In the genomic region with DNA sequence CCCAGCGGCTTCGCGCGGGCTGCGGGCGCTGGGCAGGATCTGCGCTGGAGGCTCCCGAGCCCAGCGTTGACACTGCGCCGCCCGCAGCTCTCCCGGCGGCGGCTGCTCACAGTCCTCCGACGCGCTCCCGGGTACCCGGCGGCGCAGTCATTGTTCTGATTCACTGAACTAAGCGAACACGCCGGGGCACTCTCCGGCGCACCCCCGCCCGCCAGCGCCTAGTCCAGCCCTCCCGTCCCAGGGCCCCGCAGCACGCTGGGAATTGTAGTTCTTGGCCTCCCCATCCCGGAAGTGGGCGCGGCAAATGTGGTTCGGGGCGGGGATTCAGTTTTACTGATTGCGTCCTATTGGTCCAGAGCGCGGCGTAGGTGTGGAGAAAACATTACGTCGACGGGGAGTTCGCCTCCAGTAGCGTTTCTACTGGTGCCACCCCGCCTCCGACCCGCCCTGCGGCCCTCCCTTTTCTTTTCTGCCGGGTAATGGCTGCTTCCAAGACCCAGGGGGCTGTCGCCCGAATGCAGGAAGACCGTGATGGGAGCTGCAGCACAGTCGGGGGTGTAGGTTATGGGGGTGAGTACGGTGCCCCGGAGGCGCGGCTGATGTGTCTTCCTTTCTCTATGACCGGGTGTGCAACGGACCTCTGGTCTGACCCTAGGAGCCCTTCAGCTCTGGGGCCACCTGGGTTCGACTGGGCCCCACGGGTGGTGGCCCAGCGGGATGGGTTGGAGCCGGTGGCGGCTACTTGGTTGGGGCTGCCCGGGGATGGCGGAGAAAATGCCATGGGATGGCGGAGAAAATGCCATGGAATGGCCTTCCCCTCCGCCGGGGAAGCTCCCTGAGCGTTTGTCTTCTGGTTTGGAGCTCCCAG, we compare ENCODE assay signal across 8 cellular contexts. TPM values are rescaled to one million over a fixed set of nuclear protein-coding genes. Genes with fewer than 3 reads are reported as not detected.
DNase-seq lines count a peak whose midpoint lies in the region; ATAC-seq and TF ChIP-seq lines count a peak whose summit lies in the region.

A gene with protein sequence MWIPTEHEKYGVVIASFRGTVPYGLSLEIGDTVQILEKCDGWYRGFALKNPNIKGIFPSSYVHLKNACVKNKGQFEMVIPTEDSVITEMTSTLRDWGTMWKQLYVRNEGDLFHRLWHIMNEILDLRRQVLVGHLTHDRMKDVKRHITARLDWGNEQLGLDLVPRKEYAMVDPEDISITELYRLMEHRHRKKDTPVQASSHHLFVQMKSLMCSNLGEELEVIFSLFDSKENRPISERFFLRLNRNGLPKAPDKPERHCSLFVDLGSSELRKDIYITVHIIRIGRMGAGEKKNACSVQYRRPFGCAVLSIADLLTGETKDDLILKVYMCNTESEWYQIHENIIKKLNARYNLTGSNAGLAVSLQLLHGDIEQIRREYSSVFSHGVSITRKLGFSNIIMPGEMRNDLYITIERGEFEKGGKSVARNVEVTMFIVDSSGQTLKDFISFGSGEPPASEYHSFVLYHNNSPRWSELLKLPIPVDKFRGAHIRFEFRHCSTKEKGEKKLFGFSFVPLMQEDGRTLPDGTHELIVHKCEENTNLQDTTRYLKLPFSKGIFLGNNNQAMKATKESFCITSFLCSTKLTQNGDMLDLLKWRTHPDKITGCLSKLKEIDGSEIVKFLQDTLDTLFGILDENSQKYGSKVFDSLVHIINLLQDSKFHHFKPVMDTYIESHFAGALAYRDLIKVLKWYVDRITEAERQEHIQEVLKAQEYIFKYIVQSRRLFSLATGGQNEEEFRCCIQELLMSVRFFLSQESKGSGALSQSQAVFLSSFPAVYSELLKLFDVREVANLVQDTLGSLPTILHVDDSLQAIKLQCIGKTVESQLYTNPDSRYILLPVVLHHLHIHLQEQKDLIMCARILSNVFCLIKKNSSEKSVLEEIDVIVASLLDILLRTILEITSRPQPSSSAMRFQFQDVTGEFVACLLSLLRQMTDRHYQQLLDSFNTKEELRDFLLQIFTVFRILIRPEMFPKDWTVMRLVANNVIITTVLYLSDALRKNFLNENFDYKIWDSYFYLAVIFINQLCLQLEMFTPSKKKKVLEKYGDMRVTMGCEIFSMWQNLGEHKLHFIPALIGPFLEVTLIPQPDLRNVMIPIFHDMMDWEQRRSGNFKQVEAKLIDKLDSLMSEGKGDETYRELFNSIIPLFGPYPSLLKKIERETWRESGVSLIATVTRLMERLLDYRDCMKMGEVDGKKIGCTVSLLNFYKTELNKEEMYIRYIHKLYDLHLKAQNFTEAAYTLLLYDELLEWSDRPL (N-terminal part only) (minus strand): TSS at position 162 of the 868 bp plus-strand sequence. CDS start 261 bp downstream, outside the sequence.
A gene with protein sequence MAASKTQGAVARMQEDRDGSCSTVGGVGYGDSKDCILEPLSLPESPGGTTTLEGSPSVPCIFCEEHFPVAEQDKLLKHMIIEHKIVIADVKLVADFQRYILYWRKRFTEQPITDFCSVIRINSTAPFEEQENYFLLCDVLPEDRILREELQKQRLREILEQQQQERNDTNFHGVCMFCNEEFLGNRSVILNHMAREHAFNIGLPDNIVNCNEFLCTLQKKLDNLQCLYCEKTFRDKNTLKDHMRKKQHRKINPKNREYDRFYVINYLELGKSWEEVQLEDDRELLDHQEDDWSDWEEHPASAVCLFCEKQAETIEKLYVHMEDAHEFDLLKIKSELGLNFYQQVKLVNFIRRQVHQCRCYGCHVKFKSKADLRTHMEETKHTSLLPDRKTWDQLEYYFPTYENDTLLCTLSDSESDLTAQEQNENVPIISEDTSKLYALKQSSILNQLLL (plus strand): TSS at position 458 of the 868 bp plus-strand sequence. CDS start 22 bp downstream, at position 480.

- no peak for TF ChIP-seq CTCF in GM13976 (IDR thresholded peaks at IDR 0.05; ENCODE audit: borderline replicate concordance, control extremely low read depth, extremely low read depth, insufficient read depth, missing control alignments)
- TF ChIP-seq CTCF in heart left ventricle (IDR thresholded peaks at IDR 0.05): peak in 1 of 12 donors; percentile 16
- TF ChIP-seq CTCF in transverse colon (IDR thresholded peaks at IDR 0.05): no peak

- ATAC-seq in HG02852 (IDR thresholded peaks at IDR 0.05; ENCODE audit: unreplicated experiment): peak; percentile 91
- peak; percentile 96 to 98 (median 96) for ATAC-seq in heart left ventricle

- H3K36me3 ChIP-seq in heart left ventricle: no peaks in the 10 kb centered on the region
- no peaks in the 10 kb centered on the region for H3K36me3 ChIP-seq in transverse colon

- TF ChIP-seq POLR2A in heart left ventricle (IDR thresholded peaks at IDR 0.05): peak; percentile 60 to 98
- TF ChIP-seq POLR2A in transverse colon (IDR thresholded peaks at IDR 0.05): peak; percentile 66

- H3K27ac ChIP-seq in heart left ventricle (peak within 1 kb of the TSS; percentile 72 to 95 (median 90)), transverse colon (peak within 1 kb of the TSS; percentile 86 to 91 (median 88))

- intact Hi-C loops in heart left ventricle (cut with DNase I) (loop anchor here in 8 of 10 donors (5.0 to 10.0 kb wide), 15 partner anchors 72 to 454 kb away; a partner anchor contains a TSS), transverse colon (cut with DNase I; ENCODE audit: low total_unique reads) (no loop called here)

- peak within 1 kb of the TSS; percentile 59 to 98 (median 88) for H3K4me3 ChIP-seq in heart left ventricle
- peak within 1 kb of the TSS; percentile 64 to 94 (median 86) for H3K4me3 ChIP-seq in transverse colon

- 0% methylated on average over 18 to 73 of the region's 73 CpGs for WGBS in heart left ventricle, 4 donors
- 0% methylated on average over 64 of the region's 73 CpGs; no CpG with 5 or more reads in 1 of the 2 donors for WGBS in transverse colon (ENCODE audit: low coverage in 1 of 2), 2 donors

- in situ Hi-C loops in GM13976 (cut with MboI; ENCODE audit: low sequenced_read_pairs, unreplicated experiment) (no loop called here), transverse colon (cut with MboI; ENCODE audit: low pct_ligation_motif_present in 1 of 4, low pct_unique_long_range_greater_than_20kb in 1 of 4, low sequenced_read_pairs in 3 of 4) (loop anchor here in 2 of 4 donors (25.0 kb wide), 2 partner anchors 181 to 256 kb away; a partner anchor contains a TSS)

- H3K9me3 ChIP-seq in heart left ventricle (no peaks in the 10 kb centered on the region), transverse colon (no peaks in the 10 kb centered on the region)

- H3K27me3 ChIP-seq in heart left ventricle (no peaks in the 10 kb centered on the region), transverse colon (peaks cover 2% of the 10 kb centered on the region)

- DNase-seq in GM13976 (ENCODE audit: low spot score): peak; percentile 96
- DNase-seq in NCI-H1436 treated with DMSO at 0.1 percent for 48 hours (lab: John Stamatoyannopoulos, UW): peak; percentile 94
- DNase-seq in T follicular helper cell (ENCODE audit: low read depth): peak; percentile 99
- peak; percentile 98 for DNase-seq in amniotic epithelial cell (ENCODE audit: low read depth)
- DNase-seq in heart left ventricle: peak; percentile 99
- DNase-seq in pons (ENCODE audit: low spot score): peak; percentile 100
- DNase-seq in transverse colon: peak; percentile 99

- H3K4me1 ChIP-seq in heart left ventricle: peaks cover 0 to 43% (median 17%) of the 10 kb centered on the region in 12 donors
- peaks cover 0 to 40% (median 19%) of the 10 kb centered on the region in 4 donors for H3K4me1 ChIP-seq in transverse colon

- no peak for TF ChIP-seq EP300 in transverse colon (IDR thresholded peaks at IDR 0.05; ENCODE audit: low read depth)

RNA-seq across cellular contexts. Expression of the first gene that starts in this region (rescaled TPM):
- 10 to 100 TPM in 8 of 9 donors, 1 to 10 TPM in 1; 9.7 to 40.8 (median 17.0) TPM for total RNA-seq in heart left ventricle
- polyA plus RNA-seq in heart left ventricle: 1 to 10 TPM; 5.1 to 5.8 TPM
- 10 to 100 TPM; 12.7 to 28.4 (median 19.5) TPM for total RNA-seq in transverse colon

RNA-seq across cellular contexts. Expression of the second gene that starts in this region (rescaled TPM):
- total RNA-seq in heart left ventricle (10 to 100 TPM; 10.3 to 26.5 (median 16.6) TPM), transverse colon (10 to 100 TPM in 3 of 4 donors, 1 to 10 TPM in 1; 2.2 to 27.6 (median 24.1) TPM)
- 10 to 100 TPM; 10.6 to 12.2 TPM for polyA plus RNA-seq in heart left ventricle

Comparison
In these comparisons a context has a peak if more than half of its experiments do, and no peak if none do; other contexts are left out.
1. Peak in every context shown above with its lines: DNase-seq, ATAC-seq, H3K4me3 ChIP-seq and H3K27ac ChIP-seq.